ENCODE assay signal across 6 cellular contexts in genomic region chr11:119101367-119101758, GRCh38. TPM values are rescaled to one million over a fixed set of nuclear protein-coding genes. Genes with fewer than 3 reads are reported as not detected.
A peak's percentile ranks its signal among the peaks of the same experiment; 100 is the strongest.
DNase-seq lines count a peak whose midpoint lies in the region; ATAC-seq and TF ChIP-seq lines count a peak whose summit lies in the region.

No MANE protein-coding gene starts in this region.

- no peaks in the 10 kb centered on the region for H3K9me3 ChIP-seq in Panc1 (ENCODE audit: control insufficient read depth, insufficient read depth, low read depth, low read length)
- no peaks in the 10 kb centered on the region for H3K9me3 ChIP-seq in thyroid gland

- peak; percentile 62 for ATAC-seq in Panc1

- H3K36me3 ChIP-seq in Panc1 (ENCODE audit: control insufficient read depth, insufficient read depth, low read length) = 0 out of 2 replicates have a peak, but pooled peaks cover 6% of the 10 kb centered on the region
- peaks cover 9 to 11% of the 10 kb centered on the region in 2 donors for H3K36me3 ChIP-seq in thyroid gland

- intact Hi-C loops in Panc1 (cut with micrococcal nuclease; ENCODE audit: unreplicated experiment) = loop anchor here (2.0 kb wide), 1 partner anchor 221 kb away; no protein-coding TSS in a partner anchor
- intact Hi-C loops in thyroid gland (cut with DNase I) = no loop called here

- H3K4me3 ChIP-seq in Panc1 (ENCODE audit: low read depth in 2 of 2, low read length in 2 of 2) = peak overlapping the region; percentile 87 to 90
- H3K4me3 ChIP-seq in thyroid gland (replicated peaks in 1 of 3) = peak overlapping the region; percentile 35 to 74 (median 59)

- TF ChIP-seq POLR2A in thyroid gland (IDR thresholded peaks at IDR 0.05) = no peak

- CTCF ChIA-PET in Panc1 (lab: Charles Lee) = interaction anchor here (0.7 to 1.7 kb wide), 4 partner anchors 25 to 237 kb away, joined by 3 to 16 read pairs (median 4); no protein-coding TSS in a partner anchor

- peak; percentile 37 for DNase-seq in stimulated activated CD4-positive, alpha-beta T cell treated with anti-CD3 and anti-CD28 coated beads, Interleukin-1b, Interleukin-23, amount 100 ng/mL, for 48 hours
- no peak for DNase-seq in stimulated activated CD4-positive, alpha-beta T cell treated with anti-CD3 and anti-CD28 coated beads, Interleukin-12 subunit alpha, Interleukin-12 subunit beta, amount 100 ng/mL, for 4 hours
- no peak for DNase-seq in Panc1 (ENCODE audit: low read depth, low spot score)
- DNase-seq in glomerular visceral epithelial cell (ENCODE audit: extremely low spot score) = peak; percentile 40
- no peak for DNase-seq in thyroid gland
- DNase-seq in HT-29 (ENCODE audit: low spot score) = no peak

- H3K4me1 ChIP-seq in Panc1 (ENCODE audit: control insufficient read depth, insufficient read depth, low read length) = peaks cover 16% of the 10 kb centered on the region
- peaks cover 13 to 25% of the 10 kb centered on the region in 2 donors for H3K4me1 ChIP-seq in thyroid gland

- H3K27ac ChIP-seq in Panc1 (ENCODE audit: low read length) (peak overlapping the region; percentile 99), thyroid gland (peak overlapping the region; percentile 85 to 91 (median 88))

- POLR2A ChIA-PET in Panc1 (lab: Charles Lee) = interaction anchor here (0.6 to 0.8 kb wide), 6 partner anchors 9 to 309 kb away, joined by 3 to 10 read pairs (median 5); no protein-coding TSS in a partner anchor

- TSS peak; percentile 80 for BruUV-seq in Panc1 (replicated peaks; lab: Mats Ljungman, UMichigan)

- in situ Hi-C loops in Panc1 (cut with HindIII; ENCODE audit: low pct_unique_long_range_greater_than_20kb, low sequenced_read_pairs) = no loop called here

- H3K27me3 ChIP-seq in Panc1 (ENCODE audit: control insufficient read depth, insufficient read depth, low read length) (no peaks in the 10 kb centered on the region), thyroid gland (no peaks in the 10 kb centered on the region)

- TF ChIP-seq CTCF in Panc1 (IDR thresholded peaks at IDR 0.05) (no peak), thyroid gland (IDR thresholded peaks at IDR 0.05) (no peak)

- WGBS in thyroid gland, 2 donors = 0 to 1% methylated on average over 12 to 19 of the region's 22 CpGs

RNA-seq across cellular contexts. Expression of gene DPAGT1, which starts 0.3 kb away (rescaled TPM):
- total RNA-seq in Panc1 (2021; ENCODE audit: unreplicated experiment) (72.1 TPM), thyroid gland (10 to 100 TPM; 29.8 to 42.8 (median 38.7) TPM)
- polyA plus RNA-seq in Panc1 (2012; ENCODE audit: insufficient read length) = 63.4 TPM
- total RNA-seq in HT-29 (2014; rRNA removed; shearing (Covaris generic)) = 67.2 and 93.2 TPM in 2 replicates

RNA-seq across cellular contexts. Expression of gene C2CD2L, which starts 5.8 kb away (rescaled TPM):
- 10.1 TPM for total RNA-seq in Panc1 (2021; ENCODE audit: unreplicated experiment)
- polyA plus RNA-seq in Panc1 (2012; ENCODE audit: insufficient read length) = 11.3 TPM
- total RNA-seq in thyroid gland = 1 to 10 TPM; 6.7 to 8.9 (median 7.9) TPM
- 31.9 and 40.4 TPM in 2 replicates for total RNA-seq in HT-29 (2014; rRNA removed; shearing (Covaris generic))

RNA-seq across cellular contexts. Expression of gene HMBS, which starts 16.7 kb away (rescaled TPM):
- total RNA-seq in Panc1 (2021; ENCODE audit: unreplicated experiment) = 61.6 TPM
- 55.6 TPM for polyA plus RNA-seq in Panc1 (2012; ENCODE audit: insufficient read length)
- 10 to 100 TPM; 10.7 to 24.3 (median 19.7) TPM for total RNA-seq in thyroid gland
- total RNA-seq in HT-29 (2014; rRNA removed; shearing (Covaris generic)) = 21.9 and 25.1 TPM in 2 replicates

RNA-seq across cellular contexts. Expression of gene HINFP, which starts 20.0 kb away (rescaled TPM):
- 52.7 TPM for total RNA-seq in Panc1 (2021; ENCODE audit: unreplicated experiment)
- polyA plus RNA-seq in Panc1 (2012; ENCODE audit: insufficient read length) = 34.0 TPM
- 10 to 100 TPM; 24.0 to 37.7 (median 33.2) TPM for total RNA-seq in thyroid gland
- total RNA-seq in HT-29 (2014; rRNA removed; shearing (Covaris generic)) = 15.5 and 16.9 TPM in 2 replicates

RNA-seq across cellular contexts. Expression of gene VPS11, which starts 33.7 kb away (rescaled TPM):
- 28.2 TPM for total RNA-seq in Panc1 (2021; ENCODE audit: unreplicated experiment)
- polyA plus RNA-seq in Panc1 (2012; ENCODE audit: insufficient read length) = 28.5 TPM
- total RNA-seq in thyroid gland = 10 to 100 TPM; 40.3 to 64.4 (median 47.4) TPM
- 32.6 and 47.8 TPM in 2 replicates for total RNA-seq in HT-29 (2014; rRNA removed; shearing (Covaris generic))

Comparison
In these comparisons a context has a peak if more than half of its experiments do, and no peak if none do; other contexts are left out.
1. DNase-seq: peak in stimulated activated CD4-positive, alpha-beta T cell treated with anti-CD3 and anti-CD28 coated beads, Interleukin-1b, Interleukin-23, amount 100 ng/mL, for 48 hours (single experiment) and glomerular visceral epithelial cell (single experiment); none in stimulated activated CD4-positive, alpha-beta T cell treated with anti-CD3 and anti-CD28 coated beads, Interleukin-12 subunit alpha, Interleukin-12 subunit beta, amount 100 ng/mL, for 4 hours (single experiment), Panc1 (single experiment), thyroid gland (0 of 2) and HT-29 (single experiment).